1 cellular context compared by ENCODE assay signal in genomic region chr7:127392566-127393369, GRCh38.
TF ChIP-seq lines count a peak whose summit lies in the region.

Gene ZNF800 (minus strand): TSS chr7:127392708. CDS start chr7:127391557, 1,151 bp downstream.

TF ChIP-seq in K562, 482 proteins besides CTCF, POLR2A, EP300 and RAD21 (continued from another document and continues in another):
- TF ChIP-seq ATF6 (CRISPR knock-in tag; IDR thresholded peaks at IDR 0.05): peak; percentile 23; the same call in 1 of the 2 replicates
- TF ChIP-seq HMGN3 (IDR thresholded peaks at IDR 0.05; ENCODE audit: borderline replicate concordance, extremely low read depth, insufficient read length, low read depth, low read length): peak; percentile 88
- no peak for TF ChIP-seq MXD1 (CRISPR knock-in tag; IDR thresholded peaks at IDR 0.05; ENCODE audit: borderline replicate concordance, poor library complexity, severe bottlenecking)
- no peak for TF ChIP-seq RHOXF2B (CRISPR knock-in tag; conservative IDR thresholded peaks at IDR 0.05)
- TF ChIP-seq ZNF232 (CRISPR knock-in tag; IDR thresholded peaks at IDR 0.05): peak; percentile 60; the same call in 1 of the 2 replicates
- TF ChIP-seq MTA3 (IDR thresholded peaks at IDR 0.05; ENCODE audit: borderline replicate concordance): peak; percentile 25; the same call in 1 of the 2 replicates
- TF ChIP-seq FOXA3 (CRISPR knock-in tag; conservative IDR thresholded peaks at IDR 0.05 in 1 of 2, IDR thresholded peaks at IDR 0.05 in 1 of 2): 0 out of 4 replicates have a peak, but pooled peaks of 1 of the 2 experiments have one; percentile 23
- peak; percentile 98 for TF ChIP-seq POLR2AphosphoS5 (IDR thresholded peaks at IDR 0.05; ENCODE audit: control insufficient read depth, insufficient read depth, low read depth, low read length)
- TF ChIP-seq ATF1 (CRISPR knock-in tag; IDR thresholded peaks at IDR 0.05): no peak
- TF ChIP-seq ATF1 (tag; IDR thresholded peaks at IDR 0.05): peak; percentile 91
- TF ChIP-seq DLX4 (CRISPR knock-in tag; IDR thresholded peaks at IDR 0.05): no peak
- TF ChIP-seq LCOR (CRISPR knock-in tag; IDR thresholded peaks at IDR 0.05): peak; percentile 39
- TF ChIP-seq UBTF (IDR thresholded peaks at IDR 0.05; ENCODE audit: borderline replicate concordance in 1 of 2, low read depth in 2 of 2, low read length in 2 of 2): peak; percentile 84 to 97; a peak in 1 of 4 replicates
- TF ChIP-seq MBD2 (IDR thresholded peaks at IDR 0.05; ENCODE audit: borderline replicate concordance, low read depth): peak; percentile 87
- TF ChIP-seq ZNF76 (CRISPR knock-in tag; IDR thresholded peaks at IDR 0.05; ENCODE audit: borderline replicate concordance): no peak
- no peak for TF ChIP-seq THRA (IDR thresholded peaks at IDR 0.05)
- 0 out of 2 replicates have a peak, but pooled peaks have one; percentile 32 for TF ChIP-seq ZHX1 (conservative IDR thresholded peaks at IDR 0.05; ENCODE audit: low read length)
- TF ChIP-seq RBFOX2 (IDR thresholded peaks at IDR 0.05; ENCODE audit: low read depth, low read length): peak; percentile 94
- 0 out of 4 replicates have a peak, but pooled peaks have one; percentile 8 to 46 for TF ChIP-seq TEAD1 (CRISPR knock-in tag; IDR thresholded peaks at IDR 0.05)
- 0 out of 2 replicates have a peak, but pooled peaks have one; percentile 21 for TF ChIP-seq TOE1 (IDR thresholded peaks at IDR 0.05; ENCODE audit: borderline replicate concordance)
- TF ChIP-seq TOE1 (CRISPR knock-in tag; IDR thresholded peaks at IDR 0.05; ENCODE audit: borderline replicate concordance, low read depth): no peak
- no peak for TF ChIP-seq NFE2 (IDR thresholded peaks at IDR 0.05; ENCODE audit: low read depth)
- peak; percentile 92 for TF ChIP-seq L3MBTL2 (IDR thresholded peaks at IDR 0.05)
- TF ChIP-seq SPI1 (IDR thresholded peaks at IDR 0.05; ENCODE audit: borderline replicate concordance, low read depth, low read length): peak; percentile 76
- peak; percentile 28 for TF ChIP-seq ASH1L (IDR thresholded peaks at IDR 0.05; ENCODE audit: borderline replicate concordance, low read depth, partially characterized antibody)
- peak; percentile 90 for TF ChIP-seq SMAD1 (IDR thresholded peaks at IDR 0.05; ENCODE audit: low read depth, low read length, partially characterized antibody)
- TF ChIP-seq CREM (IDR thresholded peaks at IDR 0.05; ENCODE audit: low read depth): peak; percentile 95
- peak; percentile 80 for TF ChIP-seq ZFX (CRISPR knock-in tag; IDR thresholded peaks at IDR 0.05)
- peak; percentile 65; the same call in 1 of the 2 replicates for TF ChIP-seq ZNF740 (CRISPR knock-in tag; IDR thresholded peaks at IDR 0.05)
- peak in 1 of 2 experiments; percentile 72; a peak in 2 of 4 replicates for TF ChIP-seq ZNF740 (tag; IDR thresholded peaks at IDR 0.05)
- TF ChIP-seq ERF (CRISPR knock-in tag; IDR thresholded peaks at IDR 0.05): 0 out of 2 replicates have a peak, but pooled peaks have one; percentile 9
- TF ChIP-seq ZMIZ1 (IDR thresholded peaks at IDR 0.05; ENCODE audit: low read depth in 2 of 2, low read length in 2 of 2): peak in 1 of 2 experiments; percentile 32; a peak in 2 of 4 replicates
- TF ChIP-seq TAF1 (IDR thresholded peaks at IDR 0.05; ENCODE audit: control insufficient read depth, extremely low read depth, insufficient read depth, low read length, severe bottlenecking): peak; percentile 99
- TF ChIP-seq ATF4 (CRISPR knock-in tag; IDR thresholded peaks at IDR 0.05): no peak
- no peak; the same call in 1 of the 2 replicates for TF ChIP-seq SMAD3 (CRISPR knock-in tag; conservative IDR thresholded peaks at IDR 0.05)
- TF ChIP-seq CREB1 (IDR thresholded peaks at IDR 0.05): peak; percentile 88
- no peak; the same call in 1 of the 2 replicates for TF ChIP-seq CREB1 (CRISPR knock-in tag; IDR thresholded peaks at IDR 0.05)
- no peak for TF ChIP-seq HNRNPUL1 (IDR thresholded peaks at IDR 0.05; ENCODE audit: low read length)
- peak; percentile 97 for TF ChIP-seq NR2C1 (IDR thresholded peaks at IDR 0.05)
- peak; percentile 97 for TF ChIP-seq NR2C1 (tag; IDR thresholded peaks at IDR 0.05)
- TF ChIP-seq XRCC5 (IDR thresholded peaks at IDR 0.05; ENCODE audit: low read depth, low read length): peak; percentile 68; the same call in 1 of the 2 replicates
- 0 out of 2 replicates have a peak, but pooled peaks have one; percentile 54 for TF ChIP-seq REST (CRISPR knock-in tag; IDR thresholded peaks at IDR 0.05; ENCODE audit: low read depth)
- TF ChIP-seq ARID1B (IDR thresholded peaks at IDR 0.05): peak; percentile 40; the same call in 1 of the 2 replicates
- TF ChIP-seq ZNF175 (CRISPR knock-in tag; IDR thresholded peaks at IDR 0.05; ENCODE audit: low read depth): peak; percentile 15
